28 cellular contexts compared by ENCODE assay signal in genomic region chr15:73767794-73768501, GRCh38. TPM values are rescaled to one million over a fixed set of nuclear protein-coding genes. Genes with fewer than 3 reads are reported as not detected.
"Had no signal": no experiment of that assay in that cellular context is flagged by ENCODE, and none has a peak within 500 bp of the region (broad histone marks: within the 10 kb centered on the region; RNA-seq: fewer than 3 reads in every experiment).

No MANE protein-coding gene starts in this region.

- ATAC-seq: activated CD4-positive, alpha-beta T cell treated with anti-CD3 and anti-CD28 coated beads for 36 hours; activated T-cell treated with anti-CD3 and anti-CD28 coated beads, Interleukin-2, amount 50 U/mL, for 4 hours; left lung; natural killer cell treated with Interleukin-12 subunit alpha and Interleukin-12 subunit beta and Interleukin-15 and Interleukin-18, amount 100 ng/mL, for 72 hours; pancreas; psoas muscle had no signal

- H3K36me3 Mint-ChIP-seq: activated naive CD8-positive, alpha-beta T cell; immature natural killer cell; natural killer cell treated with Interleukin-12 subunit alpha and Interleukin-12 subunit beta and Interleukin-15 and Interleukin-18, amount 100 ng/mL, for 72 hours had no signal

- H3K9me3 Mint-ChIP-seq: activated B cell treated with CpG ODN at 0.5 μM for 24 hours; activated T-cell treated with anti-CD3 and anti-CD28 coated beads, Interleukin-2, amount 50 U/mL, for 4 hours; activated T-helper 2 cell treated with anti-CD3 and anti-CD28 coated beads, Interferon-gamma antibody, Interleukin-2, Interleukin-4, amounts not matched to agents 10 μg/mL and 5 μg/mL and 100 μg/mL, durations not matched to agents 14 hours and 24 hours and 36 hours; immature natural killer cell had no signal

- H3K27ac ChIP-seq: adrenal gland, hepatocyte, left lung, pancreas, psoas muscle, right atrium auricular region, spleen, upper lobe of left lung had no signal

- H3K4me1 ChIP-seq: adrenal gland, left lung, pancreas, psoas muscle had no signal

- H3K4me1 Mint-ChIP-seq: activated B cell treated with CpG ODN at 0.5 μM for 24 hours; activated CD4-positive, alpha-beta T cell treated with anti-CD3 and anti-CD28 coated beads for 36 hours; immature natural killer cell had no signal

- H3K4me3 Mint-ChIP-seq: activated B cell treated with CpG ODN at 0.5 μM for 24 hours; activated CD4-positive, alpha-beta T cell treated with anti-CD3 and anti-CD28 coated beads for 36 hours; activated naive CD8-positive, alpha-beta T cell; activated T-cell treated with anti-CD3 and anti-CD28 coated beads, Interleukin-2, amount 50 U/mL, for 4 hours; immature natural killer cell; natural killer cell treated with Interleukin-12 subunit alpha and Interleukin-12 subunit beta and Interleukin-15 and Interleukin-18, amount 100 ng/mL, for 72 hours had no signal

- H3K27me3 ChIP-seq: adrenal gland, hepatocyte, pancreas, right atrium auricular region, upper lobe of left lung had no signal

- DNase-seq: activated B cell treated with CpG ODN at 0.5 μM for 24 hours; activated CD4-positive, alpha-beta T cell treated with anti-CD3 and anti-CD28 coated beads for 36 hours; activated CD4-positive, alpha-beta T cell treated with anti-CD3 and anti-CD28 coated beads, Interleukin-2, amount 50 U/mL, for 48 hours; activated CD8-positive, alpha-beta memory T cell treated with anti-CD3 and anti-CD28 coated beads, Interleukin-2, amount 50 U/mL, for 48 hours; activated naive CD4-positive, alpha-beta T cell; activated T-cell treated with anti-CD3 and anti-CD28 coated beads, Interleukin-2, amount 50 U/mL, for 4 hours; adrenal gland; central memory CD4-positive, alpha-beta T cell; dermis blood vessel endothelial cell; effector CD8-positive, alpha-beta T cell; foreskin melanocyte; immature natural killer cell; left lung; pancreas; psoas muscle; spleen; stimulated activated CD4-positive, alpha-beta T cell treated with anti-CD3 and anti-CD28 coated beads, Interleukin-4, amount 100 ng/mL, for 1 hour; stimulated activated naive CD4-positive, alpha-beta T cell treated with Interleukin-2 at 50 U/mL for 16 hours; T-helper 9 cell; upper lobe of left lung had no signal

- H3K9me3 ChIP-seq: adrenal gland, left lung, pancreas, psoas muscle, right atrium auricular region, spleen, upper lobe of left lung had no signal

- FAIRE-seq: astrocyte, pancreas had no signal

- H3K36me3 ChIP-seq: adrenal gland, left lung, pancreas, right atrium auricular region, spleen, upper lobe of left lung had no signal

- H3K4me3 ChIP-seq: adrenal gland, hepatocyte, left lung, pancreas, psoas muscle, right atrium auricular region, spleen, upper lobe of left lung had no signal

- H3K27ac Mint-ChIP-seq: activated B cell treated with CpG ODN at 0.5 μM for 24 hours; activated CD4-positive, alpha-beta T cell treated with anti-CD3 and anti-CD28 coated beads for 36 hours; activated naive CD8-positive, alpha-beta T cell; activated T-helper 2 cell treated with anti-CD3 and anti-CD28 coated beads, Interferon-gamma antibody, Interleukin-2, Interleukin-4, amounts not matched to agents 10 μg/mL and 5 μg/mL and 100 μg/mL, durations not matched to agents 14 hours and 24 hours and 36 hours; natural killer cell treated with Interleukin-12 subunit alpha and Interleukin-12 subunit beta and Interleukin-15 and Interleukin-18, amount 100 ng/mL, for 72 hours had no signal

RNA-seq across cellular contexts. Expression of gene INSYN1, which starts 14.8 kb away (rescaled TPM):
- total RNA-seq: activated B cell treated with CpG ODN at 0.5 μM for 24 hours; activated CD4-positive, alpha-beta T cell treated with anti-CD3 and anti-CD28 coated beads for 36 hours; activated CD8-positive, alpha-beta memory T cell treated with anti-CD3 and anti-CD28 coated beads for 36 hours; activated T-cell treated with anti-CD3 and anti-CD28 coated beads, Interleukin-2, amount 50 U/mL, for 4 hours; activated T-helper 2 cell treated with anti-CD3 and anti-CD28 coated beads, Interferon-gamma antibody, Interleukin-2, Interleukin-4, amounts not matched to agents 10 μg/mL and 5 μg/mL and 100 μg/mL, durations not matched to agents 14 hours and 24 hours and 36 hours; dermis blood vessel endothelial cell; natural killer cell treated with Interleukin-12 subunit alpha and Interleukin-12 subunit beta and Interleukin-15 and Interleukin-18, amount 100 ng/mL, for 72 hours; T-helper 1 cell treated with Interleukin-12 subunit alpha and Interleukin-12 subunit beta and Interleukin-4 antibody, amounts not matched to agents 30 ng/mL and 1 ng/mL, for 36 hours had no signal
- polyA plus RNA-seq: immature natural killer cell had no signal
